In the genomic region with DNA sequence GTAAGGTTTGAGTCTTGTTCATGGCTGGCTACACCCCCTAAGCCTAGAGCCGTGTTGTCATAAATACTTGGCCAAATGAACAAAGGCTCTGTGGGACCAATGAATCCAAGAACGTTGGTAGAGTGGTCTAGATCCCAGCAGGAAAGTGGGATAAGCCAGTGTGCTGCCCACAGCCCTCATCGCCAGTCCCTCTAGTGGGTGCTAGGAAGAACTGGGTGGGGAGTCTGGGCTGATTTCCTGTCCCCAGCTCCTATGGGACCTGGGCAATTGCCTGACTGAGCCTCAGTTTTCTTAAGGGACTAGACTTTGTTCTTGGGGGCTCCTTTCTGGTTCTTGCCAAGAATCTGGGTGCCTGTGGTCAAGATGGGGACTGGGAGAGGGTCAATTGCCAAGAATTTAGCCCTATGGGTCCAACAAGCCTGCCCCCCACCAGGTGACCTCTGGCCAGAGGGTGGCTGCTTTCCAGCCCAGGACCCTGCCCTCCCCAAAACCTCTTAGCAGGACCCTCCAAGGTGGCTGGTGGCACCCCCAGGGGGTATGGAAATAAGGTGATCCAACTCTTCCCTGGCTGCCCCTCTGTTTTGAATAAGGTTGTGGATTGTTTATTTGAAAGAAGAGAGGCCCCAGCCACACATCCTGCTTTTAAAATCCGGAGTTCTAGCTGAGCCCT, we compare ENCODE assay signal across 1 cellular context.
TF ChIP-seq lines count a peak whose summit lies in the region.

No MANE protein-coding gene starts in this region.

TF ChIP-seq in HCT116, 20 proteins besides CTCF, POLR2A, EP300 and RAD21 (continued from another document):
- no peak for TF ChIP-seq ZNF274 (IDR thresholded peaks at IDR 0.05; ENCODE audit: low read depth, low read length)
